ENCODE assay signal across 24 cellular contexts in the genomic region with DNA sequence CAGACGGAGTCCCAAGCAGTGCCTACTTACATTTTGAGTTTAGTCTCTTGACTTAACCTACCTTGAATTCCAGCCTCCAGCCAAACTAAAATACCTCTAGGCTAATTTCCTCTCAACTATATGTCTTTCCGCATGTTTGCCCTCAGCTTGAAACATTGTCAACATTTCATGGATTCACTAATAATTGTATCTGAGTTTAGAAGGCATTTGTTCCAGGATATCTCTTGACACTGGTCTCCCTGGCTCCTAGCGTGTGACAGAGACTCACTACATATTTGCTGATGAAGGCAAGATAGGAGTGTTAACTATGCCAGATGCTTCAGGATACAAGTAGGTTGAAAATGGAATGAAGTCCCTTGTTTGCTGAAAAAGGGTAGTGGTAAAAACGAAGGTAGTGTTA.
"Had no signal": no experiment of that assay in that cellular context is flagged by ENCODE, and none has a peak within 500 bp of the region (broad histone marks: within the 10 kb centered on the region; RNA-seq: fewer than 3 reads in every experiment).

No MANE protein-coding gene starts in this region.

- H3K4me1 ChIP-seq: colonic mucosa, esophagus muscularis mucosa, esophagus squamous epithelium, foreskin keratinocyte, gastrocnemius medialis, gastroesophageal sphincter, heart left ventricle, heart right ventricle had no signal

- H3K27me3 Mint-ChIP-seq: dendritic cell treated with granulocyte-macrophage colony-stimulating factor and Interleukin-4, amounts not matched to agents 40 ng/mL and 50 ng/mL, for 4 days had no signal

- H3K4me3 ChIP-seq: colonic mucosa, coronary artery, dorsolateral prefrontal cortex, esophagus muscularis mucosa, esophagus squamous epithelium, gastrocnemius medialis, gastroesophageal sphincter, heart left ventricle, heart right ventricle had no signal

- H3K4me3 Mint-ChIP-seq: dendritic cell treated with granulocyte-macrophage colony-stimulating factor and Interleukin-4, amounts not matched to agents 40 ng/mL and 50 ng/mL, for 4 days; effector memory CD8-positive, alpha-beta T cell; endodermal cell had no signal

- H3K36me3 ChIP-seq: colonic mucosa, esophagus muscularis mucosa, esophagus squamous epithelium, gastrocnemius medialis, gastroesophageal sphincter, heart left ventricle, heart right ventricle had no signal

- H3K27ac ChIP-seq: colonic mucosa, coronary artery, dorsolateral prefrontal cortex, epithelial cell of prostate, esophagus muscularis mucosa, esophagus squamous epithelium, foreskin keratinocyte, gastrocnemius medialis, gastroesophageal sphincter, heart left ventricle, heart right ventricle had no signal

- DNase-seq: colonic mucosa; cortex of kidney; dermis blood vessel endothelial cell; dorsolateral prefrontal cortex; effector CD4-positive, alpha-beta T cell; effector CD8-positive, alpha-beta T cell; effector memory CD4-positive, alpha-beta T cell; effector memory CD8-positive, alpha-beta T cell; endodermal cell; erythroblast; esophagus squamous epithelium; foreskin fibroblast; foreskin keratinocyte; foreskin melanocyte; gastrocnemius medialis; glutamatergic neuron; head of caudate nucleus; heart left ventricle; heart right ventricle had no signal

- H3K27ac Mint-ChIP-seq: dendritic cell treated with granulocyte-macrophage colony-stimulating factor and Interleukin-4, amounts not matched to agents 40 ng/mL and 50 ng/mL, for 4 days; effector memory CD8-positive, alpha-beta T cell; endodermal cell had no signal

- H3K27me3 ChIP-seq: colonic mucosa, dorsolateral prefrontal cortex, esophagus muscularis mucosa, esophagus squamous epithelium, foreskin keratinocyte, gastrocnemius medialis, gastroesophageal sphincter had no signal

- H3K9me3 ChIP-seq: colonic mucosa, esophagus muscularis mucosa, gastrocnemius medialis, gastroesophageal sphincter, heart left ventricle had no signal
